In the genomic region with DNA sequence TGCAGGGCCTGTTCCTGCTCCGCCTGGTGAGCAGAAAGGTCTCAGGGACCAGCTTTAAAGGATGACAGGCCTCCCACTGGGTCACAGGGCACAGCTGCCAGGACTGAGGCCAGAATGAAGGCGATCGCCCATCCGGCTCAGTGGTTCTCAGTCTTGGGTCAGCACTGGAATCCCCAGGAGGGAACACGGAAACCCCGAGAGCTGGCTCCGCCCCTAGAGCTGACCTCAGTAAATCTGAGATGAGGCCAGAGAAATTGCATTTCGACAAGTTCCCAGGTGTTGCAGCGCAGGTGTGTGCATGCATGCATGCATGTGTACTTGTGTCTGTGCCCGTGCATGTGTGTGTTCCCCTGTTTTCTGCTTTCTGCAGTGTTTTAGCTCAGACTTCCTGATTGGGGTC, we compare ENCODE assay signal across 18 cellular contexts. TPM values are rescaled to one million over a fixed set of nuclear protein-coding genes. Genes with fewer than 3 reads are reported as not detected.
"Had no signal": no experiment of that assay in that cellular context is flagged by ENCODE, and none has a peak within 500 bp of the region (broad histone marks: within the 10 kb centered on the region; RNA-seq: fewer than 3 reads in every experiment).

No MANE protein-coding gene starts in this region.

- H3K27me3 ChIP-seq: dorsolateral prefrontal cortex had no signal

- ATAC-seq: activated T-cell treated with anti-CD3 and anti-CD28 coated beads, Interleukin-2, amount 50 U/mL, for 4 hours; naive thymus-derived CD4-positive, alpha-beta T cell; T-cell had no signal

- H3K9ac ChIP-seq: parathyroid adenoma had no signal

- H2AFZ ChIP-seq: parathyroid adenoma had no signal

- DNase-seq: activated B cell treated with CpG ODN at 0.5 μM for 24 hours; activated CD4-positive, alpha-beta memory T cell treated with anti-CD3 and anti-CD28 coated beads for 36 hours; activated CD4-positive, alpha-beta T cell treated with anti-CD3 and anti-CD28 coated beads for 4 hours; activated naive CD4-positive, alpha-beta T cell treated with anti-CD3 and anti-CD28 coated beads for 36 hours; activated T-cell treated with anti-CD3 and anti-CD28 coated beads, Interleukin-2, amount 50 U/mL, for 4 hours; dorsolateral prefrontal cortex; endodermal cell; foreskin fibroblast; hippocampal formation; kidney; mesenchymal stem cell; naive thymus-derived CD4-positive, alpha-beta T cell; retina; stimulated activated naive B cell treated with anti-CD40 and anti-IgM and Interleukin-4, amounts not matched to agents 10 μg/mL and 1 μg/mL and 100 μg/mL, for 72 hours had no signal

- H3K27ac ChIP-seq: dorsolateral prefrontal cortex, epithelial cell of prostate, parathyroid adenoma had no signal

- H3K4me1 ChIP-seq: parathyroid adenoma had no signal

- H3K79me2 ChIP-seq: parathyroid adenoma had no signal

- H3K4me3 ChIP-seq: dorsolateral prefrontal cortex had no signal

RNA-seq across cellular contexts. Expression of a gene that starts 47.2 kb away (rescaled TPM):
- total RNA-seq: activated B cell treated with CpG ODN at 0.5 μM for 24 hours; activated CD4-positive, alpha-beta memory T cell treated with anti-CD3 and anti-CD28 coated beads for 36 hours; glomerular endothelial cell; T-cell had no signal
